Comparison of ENCODE assay signal across 11 cellular contexts in genomic region chr1:13583592-13583963, GRCh38. TPM values are rescaled to one million over a fixed set of nuclear protein-coding genes. Genes with fewer than 3 reads are reported as not detected.
DNase-seq lines count a peak whose midpoint lies in the region; ATAC-seq and TF ChIP-seq lines count a peak whose summit lies in the region.
"Had no signal": no experiment of that assay in that cellular context is flagged by ENCODE, and none has a peak within 500 bp of the region (broad histone marks: within the 10 kb centered on the region; RNA-seq: fewer than 3 reads in every experiment).

PDPN (plus strand) TSS chr1:13583832; CDS start chr1:13584034, 202 bp downstream.

- in situ Hi-C loops in HAP-1 (cut with MboI; ENCODE audit: low sequenced_read_pairs): no loop called here
- in situ Hi-C loops in gastrocnemius medialis (cut with MboI; ENCODE audit: low sequenced_read_pairs in 4 of 4): no loop called here

- H3K4me3 Mint-ChIP-seq in CD8-positive, alpha-beta T cell: no peak within 1 kb of the TSS
- H3K4me3 Mint-ChIP-seq in activated CD4-positive, alpha-beta memory T cell treated with anti-CD3 and anti-CD28 coated beads for 36 hours: no peak within 1 kb of the TSS

- POLR2A ChIA-PET in CD8-positive, alpha-beta T cell (lab: Charles Lee): no interaction called here
- POLR2A ChIA-PET in activated CD4-positive, alpha-beta memory T cell treated with anti-CD3 and anti-CD28 coated beads for 36 hours (lab: Charles Lee): no interaction called here

- no peaks in the 10 kb centered on the region for H3K9me3 ChIP-seq in HAP-1
- no peaks in the 10 kb centered on the region for H3K9me3 ChIP-seq in gastrocnemius medialis
- no peaks in the 10 kb centered on the region for H3K9me3 ChIP-seq in CD8-positive, alpha-beta T cell (ENCODE audit: low read length)

- ATAC-seq in gastrocnemius medialis: peak; percentile 69 to 71
- ATAC-seq in CD8-positive, alpha-beta T cell: no peak

- no peak within 1 kb of the TSS for H3K27ac Mint-ChIP-seq in CD8-positive, alpha-beta T cell
- no peak within 1 kb of the TSS for H3K27ac Mint-ChIP-seq in activated CD4-positive, alpha-beta memory T cell treated with anti-CD3 and anti-CD28 coated beads for 36 hours

- peaks cover 5% of the 10 kb centered on the region for H3K36me3 ChIP-seq in HAP-1 (replicated peaks)
- H3K36me3 ChIP-seq in gastrocnemius medialis: no peaks in the 10 kb centered on the region
- no peaks in the 10 kb centered on the region for H3K36me3 ChIP-seq in CD8-positive, alpha-beta T cell (ENCODE audit: insufficient read depth, low read length)

- H3K27me3 Mint-ChIP-seq in CD8-positive, alpha-beta T cell (ENCODE audit: low read depth): peaks cover 63% of the 10 kb centered on the region
- H3K27me3 Mint-ChIP-seq in activated CD4-positive, alpha-beta memory T cell treated with anti-CD3 and anti-CD28 coated beads for 36 hours: peaks cover 63% of the 10 kb centered on the region

- no peaks in the 10 kb centered on the region for H3K9me3 Mint-ChIP-seq in CD8-positive, alpha-beta T cell
- no peaks in the 10 kb centered on the region for H3K9me3 Mint-ChIP-seq in activated CD4-positive, alpha-beta memory T cell treated with anti-CD3 and anti-CD28 coated beads for 36 hours

- CTCF ChIA-PET in CD8-positive, alpha-beta T cell (lab: Charles Lee): no interaction called here
- CTCF ChIA-PET in activated CD4-positive, alpha-beta memory T cell treated with anti-CD3 and anti-CD28 coated beads for 36 hours (lab: Charles Lee): no interaction called here

- peak; percentile 24 to 74 for TF ChIP-seq POLR2A in gastrocnemius medialis (IDR thresholded peaks at IDR 0.05)

- TF ChIP-seq CTCF in coronary artery (IDR thresholded peaks at IDR 0.05) (no peak), gastrocnemius medialis (IDR thresholded peaks at IDR 0.05 in 4 of 5, conservative IDR thresholded peaks at IDR 0.05 in 1 of 5) (no peak)
- TF ChIP-seq CTCF in CD8-positive, alpha-beta T cell (IDR thresholded peaks at IDR 0.05): no peak

- H3K4me3 ChIP-seq in HAP-1 (peak within 1 kb of the TSS; percentile 76), coronary artery (peak within 1 kb of the TSS; percentile 64), gastrocnemius medialis (peak within 1 kb of the TSS; percentile 74 to 87 (median 80))
- no peak within 1 kb of the TSS for H3K4me3 ChIP-seq in CD8-positive, alpha-beta T cell (ENCODE audit: low read depth, low read length)

- no peaks in the 10 kb centered on the region for H3K36me3 Mint-ChIP-seq in CD8-positive, alpha-beta T cell
- H3K36me3 Mint-ChIP-seq in activated CD4-positive, alpha-beta memory T cell treated with anti-CD3 and anti-CD28 coated beads for 36 hours: no peaks in the 10 kb centered on the region

- no peaks in the 10 kb centered on the region for H3K27me3 ChIP-seq in HAP-1 (ENCODE audit: low read depth)
- no peaks in the 10 kb centered on the region for H3K27me3 ChIP-seq in gastrocnemius medialis
- H3K27me3 ChIP-seq in CD8-positive, alpha-beta T cell (ENCODE audit: insufficient read depth, low read length): no peaks in the 10 kb centered on the region

- H3K27ac ChIP-seq in coronary artery: peak within 1 kb of the TSS in 1 of 2 donors; percentile 70
- peak within 1 kb of the TSS; percentile 85 to 96 (median 92) for H3K27ac ChIP-seq in gastrocnemius medialis
- no peak within 1 kb of the TSS for H3K27ac ChIP-seq in CD8-positive, alpha-beta T cell (ENCODE audit: low read depth, low read length)

- DNase-seq in HAP-1 (ENCODE audit: low spot score in 2 of 2) (peak; percentile 63 to 86), coronary artery (ENCODE audit: low spot score) (no peak), iPS-NIHi7 (ENCODE audit: extremely low spot score) (peak; percentile 89), gastrocnemius medialis (peak; percentile 38 to 71), NOMO-1 (lab: John Stamatoyannopoulos, UW; ENCODE audit: unreplicated experiment in 2 of 2) (no peak), NCI-H526 treated with DMSO at 0.1 percent for 48 hours (lab: John Stamatoyannopoulos, UW) (no peak)
- no peak for DNase-seq in CD8-positive, alpha-beta T cell
- no peak for DNase-seq in activated CD4-positive, alpha-beta memory T cell treated with anti-CD3 and anti-CD28 coated beads for 36 hours
- DNase-seq: activated naive CD4-positive, alpha-beta T cell treated with Interleukin-2 at 50 U/mL for 16 hours; KBM-7 had no signal

- intact Hi-C loops in gastrocnemius medialis (cut with DNase I; ENCODE audit: low total_unique reads): no loop called here
- intact Hi-C loops in CD8-positive, alpha-beta T cell (cut with DNase I, micrococcal nuclease): no loop called here
- intact Hi-C loops in activated CD4-positive, alpha-beta memory T cell treated with anti-CD3 and anti-CD28 coated beads for 36 hours (cut with micrococcal nuclease): no loop called here

- H3K4me1 Mint-ChIP-seq in CD8-positive, alpha-beta T cell (ENCODE audit: low read depth): no peaks in the 10 kb centered on the region
- no peaks in the 10 kb centered on the region for H3K4me1 Mint-ChIP-seq in activated CD4-positive, alpha-beta memory T cell treated with anti-CD3 and anti-CD28 coated beads for 36 hours (ENCODE audit: low read depth)

- H3K4me1 ChIP-seq in HAP-1: peaks cover 36% of the 10 kb centered on the region
- peaks cover 0 to 15% of the 10 kb centered on the region in 2 donors for H3K4me1 ChIP-seq in gastrocnemius medialis
- H3K4me1 ChIP-seq in CD8-positive, alpha-beta T cell (ENCODE audit: insufficient read depth, low read length): no peaks in the 10 kb centered on the region

RNA-seq across cellular contexts. Expression of gene PDPN, which starts in this region (rescaled TPM):
- total RNA-seq in gastrocnemius medialis: 10 to 100 TPM in 2 of 4 donors, 1 to 10 TPM in 2; 9.8 to 42.5 (median 21.3) TPM
- not detected for total RNA-seq in CD8-positive, alpha-beta T cell
- total RNA-seq in activated CD4-positive, alpha-beta memory T cell treated with anti-CD3 and anti-CD28 coated beads for 36 hours: not detected
- total RNA-seq: SK-MEL-5 had no signal

Comparison
In these comparisons a context has a peak if more than half of its experiments do, and no peak if none do; other contexts are left out.
1. RNA of gene PDPN (total RNA-seq): 9.8 to 42.5 TPM in gastrocnemius medialis; not detected in CD8-positive, alpha-beta T cell and not detected in activated CD4-positive, alpha-beta memory T cell treated with anti-CD3 and anti-CD28 coated beads for 36 hours; every median in the first group is over 10 times any median in the second.
2. DNase-seq: peak in HAP-1 (2 of 2), iPS-NIHi7 (single experiment) and gastrocnemius medialis (2 of 2); none in coronary artery (single experiment), NOMO-1 (0 of 2), CD8-positive, alpha-beta T cell (0 of 7), NCI-H526 treated with DMSO at 0.1 percent for 48 hours (single experiment) and activated CD4-positive, alpha-beta memory T cell treated with anti-CD3 and anti-CD28 coated beads for 36 hours (single experiment).